Comparison of ENCODE assay signal across 25 cellular contexts in genomic region chr7:64934478-64934877, GRCh38.
"Had no signal": no experiment of that assay in that cellular context is flagged by ENCODE, and none has a peak within 500 bp of the region (broad histone marks: within the 10 kb centered on the region; RNA-seq: fewer than 3 reads in every experiment).

No MANE protein-coding gene starts in this region.

- H3K4me3 Mint-ChIP-seq: mesothelial cell of epicardium, naive B cell had no signal

- H3K4me1 ChIP-seq: esophagus muscularis mucosa, foreskin keratinocyte, gastroesophageal sphincter, heart right ventricle, lower lobe of right lung had no signal

- H3K36me3 ChIP-seq: esophagus muscularis mucosa, gastroesophageal sphincter, lower lobe of right lung had no signal

- H3K4me1 Mint-ChIP-seq: mesothelial cell of epicardium, naive B cell had no signal

- ATAC-seq: foreskin keratinocyte, gastroesophageal sphincter, heart right ventricle, left colon, left lobe of liver, left ventricle myocardium superior, lower lobe of right lung, mucosa of descending colon had no signal

- H3K4me3 ChIP-seq: coronary artery, dorsolateral prefrontal cortex, esophagus muscularis mucosa, gastroesophageal sphincter, heart right ventricle, lower lobe of right lung, mucosa of descending colon had no signal

- H3K27me3 Mint-ChIP-seq: naive B cell had no signal

- DNase-seq: dermis blood vessel endothelial cell; dorsolateral prefrontal cortex; effector CD4-positive, alpha-beta T cell; effector memory CD4-positive, alpha-beta T cell; foreskin keratinocyte; glutamatergic neuron; head of caudate nucleus; heart right ventricle; hippocampal formation; islet precursor cell; kidney; kidney glomerular epithelial cell; left colon; left ventricle myocardium superior; lower lobe of right lung; mesenchymal stem cell; mucosa of descending colon; naive B cell had no signal

- H3K27ac Mint-ChIP-seq: mesothelial cell of epicardium, naive B cell had no signal

- H3K27ac ChIP-seq: coronary artery, dorsolateral prefrontal cortex, esophagus muscularis mucosa, foreskin keratinocyte, gastroesophageal sphincter, heart right ventricle, lower lobe of right lung had no signal

- FAIRE-seq: colon, endothelial cell of umbilical vein had no signal

- H3K27me3 ChIP-seq: dorsolateral prefrontal cortex, esophagus muscularis mucosa, foreskin keratinocyte, gastroesophageal sphincter, heart right ventricle had no signal
